24 cellular contexts compared by ENCODE assay signal in the genomic region with DNA sequence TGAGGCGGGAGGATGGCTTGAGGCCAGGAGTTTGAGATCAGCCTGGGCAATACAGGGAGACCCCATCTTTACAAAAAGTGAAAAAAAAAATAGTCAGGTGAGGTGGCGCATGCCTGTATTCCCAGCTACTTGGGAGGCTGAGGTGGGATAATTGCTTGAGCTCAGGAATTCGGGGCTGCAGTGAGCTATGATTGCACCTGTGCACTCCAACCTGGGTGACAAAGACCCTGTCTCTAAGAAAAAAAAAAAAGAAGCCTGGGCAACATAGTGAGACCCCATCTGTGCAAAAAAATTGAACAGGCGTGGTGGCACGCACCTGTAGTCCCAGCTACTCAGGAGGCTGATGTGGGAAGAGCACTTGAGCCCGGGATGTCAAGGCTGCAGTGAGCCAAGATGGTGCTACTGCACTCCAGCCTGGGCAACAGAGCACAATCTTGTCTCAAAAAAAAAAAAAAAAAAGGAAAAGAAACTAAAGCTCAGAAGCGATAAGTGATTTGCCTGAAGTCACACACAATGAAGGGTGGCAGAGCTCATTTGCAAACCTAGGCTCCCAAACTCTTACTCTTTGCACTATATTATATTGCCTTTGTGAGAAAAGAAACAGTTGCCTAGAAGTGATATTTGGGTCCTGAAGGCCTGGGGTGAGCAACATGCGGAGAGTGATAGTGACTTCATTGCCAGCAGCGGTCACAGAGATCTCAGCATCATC. TPM values are rescaled to one million over a fixed set of nuclear protein-coding genes. Genes with fewer than 3 reads are reported as not detected.
DNase-seq lines count a peak whose midpoint lies in the region; ATAC-seq and TF ChIP-seq lines count a peak whose summit lies in the region.
"Had no signal": no experiment of that assay in that cellular context is flagged by ENCODE, and none has a peak within 500 bp of the region (broad histone marks: within the 10 kb centered on the region; RNA-seq: fewer than 3 reads in every experiment).

No MANE protein-coding gene starts in this region.

- H3K4me2 ChIP-seq in BLaER1: peak overlapping the region; percentile 89
- H3K4me2 ChIP-seq in GM23338: 0 out of 2 replicates have a peak overlapping the region, but pooled peaks have one; percentile 97

- H3K27ac Mint-ChIP-seq in GM23338 (no peak overlapping the region), naive B cell (peak overlapping the region in 5 of 6 donors; percentile 67 to 89 (median 80))
- no peak overlapping the region for H3K27ac Mint-ChIP-seq in activated T-helper 1 cell treated with anti-CD3 and anti-CD28 coated beads, Interleukin-12 subunit alpha, Interleukin-12 subunit beta, Interleukin-2, Interleukin-4 antibody, amounts not matched to agents 30 ng/mL and 10 ng/mL and 1 ng/mL, durations not matched to agents 14 hours and 24 hours and 36 hours

- peaks cover 31% of the 10 kb centered on the region for H3K4me1 Mint-ChIP-seq in GM23338
- peaks cover 13% of the 10 kb centered on the region for H3K4me1 Mint-ChIP-seq in activated T-helper 1 cell treated with anti-CD3 and anti-CD28 coated beads, Interleukin-12 subunit alpha, Interleukin-12 subunit beta, Interleukin-2, Interleukin-4 antibody, amounts not matched to agents 30 ng/mL and 10 ng/mL and 1 ng/mL, durations not matched to agents 14 hours and 24 hours and 36 hours (ENCODE audit: low read depth)
- peaks cover 25 to 38% (median 36%) of the 10 kb centered on the region in 3 donors for H3K4me1 Mint-ChIP-seq in naive B cell

- ATAC-seq in GM23338: no peak
- peak; percentile 12 to 13 for ATAC-seq in naive B cell (ENCODE audit: low read depth in 2 of 2)
- ATAC-seq in sciatic nerve: no peak
- ATAC-seq: psoas muscle had no signal

- H2AFZ ChIP-seq in GM23338: no peak overlapping the region

- H3K36me3 ChIP-seq in BLaER1: no peaks in the 10 kb centered on the region
- H3K36me3 ChIP-seq in GM23338 (ENCODE audit: insufficient read depth): no peaks in the 10 kb centered on the region
- H3K36me3 ChIP-seq: breast epithelium had no signal

- H3K4me1 ChIP-seq in BLaER1 (peaks cover 59% of the 10 kb centered on the region), GM23338 (ENCODE audit: insufficient read depth) (peaks cover 10% of the 10 kb centered on the region)

- H3K9me3 Mint-ChIP-seq in GM23338: no peaks in the 10 kb centered on the region
- no peaks in the 10 kb centered on the region for H3K9me3 Mint-ChIP-seq in activated T-helper 1 cell treated with anti-CD3 and anti-CD28 coated beads, Interleukin-12 subunit alpha, Interleukin-12 subunit beta, Interleukin-2, Interleukin-4 antibody, amounts not matched to agents 30 ng/mL and 10 ng/mL and 1 ng/mL, durations not matched to agents 14 hours and 24 hours and 36 hours
- no peaks in the 10 kb centered on the region for H3K9me3 Mint-ChIP-seq in naive B cell

- H3K79me2 ChIP-seq in GM23338 (replicated peaks; ENCODE audit: insufficient read depth): no peaks in the 10 kb centered on the region

- H3K9me2 ChIP-seq in GM23338 (ENCODE audit: insufficient read depth): no peaks in the 10 kb centered on the region

- H3K27me3 Mint-ChIP-seq in GM23338 (ENCODE audit: insufficient read depth, low read depth, poor library complexity) (peaks cover 46% of the 10 kb centered on the region), naive B cell (no peaks in the 10 kb centered on the region)
- no peaks in the 10 kb centered on the region for H3K27me3 Mint-ChIP-seq in activated T-helper 1 cell treated with anti-CD3 and anti-CD28 coated beads, Interleukin-12 subunit alpha, Interleukin-12 subunit beta, Interleukin-2, Interleukin-4 antibody, amounts not matched to agents 30 ng/mL and 10 ng/mL and 1 ng/mL, durations not matched to agents 14 hours and 24 hours and 36 hours (ENCODE audit: insufficient read depth)

- H3K36me3 Mint-ChIP-seq in GM23338 (ENCODE audit: low read depth) (peaks cover 8% of the 10 kb centered on the region; the same call in 2 of the 3 replicates), naive B cell (no peaks in the 10 kb centered on the region)
- peaks cover 3% of the 10 kb centered on the region for H3K36me3 Mint-ChIP-seq in activated T-helper 1 cell treated with anti-CD3 and anti-CD28 coated beads, Interleukin-12 subunit alpha, Interleukin-12 subunit beta, Interleukin-2, Interleukin-4 antibody, amounts not matched to agents 30 ng/mL and 10 ng/mL and 1 ng/mL, durations not matched to agents 14 hours and 24 hours and 36 hours (ENCODE audit: low read depth)

- H3K27ac ChIP-seq in BLaER1 (peak overlapping the region; percentile 65), GM23338 (ENCODE audit: low read depth) (no peak overlapping the region)
- H3K27ac ChIP-seq: psoas muscle, testis had no signal

- H3F3A ChIP-seq in GM23338 (replicated peaks; ENCODE audit: low read depth): peaks cover 21% of the 10 kb centered on the region

- H3K9ac ChIP-seq in BLaER1: no peak overlapping the region

- H4K20me1 ChIP-seq in BLaER1 (no peaks in the 10 kb centered on the region), GM23338 (replicated peaks; ENCODE audit: insufficient read depth) (no peaks in the 10 kb centered on the region)

- H3K9me3 ChIP-seq in BLaER1: no peaks in the 10 kb centered on the region
- H3K9me3 ChIP-seq: breast epithelium, psoas muscle, testis had no signal

- no peak for TF ChIP-seq CTCF in GM23338 (conservative IDR thresholded peaks at IDR 0.05; ENCODE audit: low read depth in 2 of 2)

- H3K4me3 ChIP-seq in BLaER1: no peak overlapping the region
- no peak overlapping the region; the same call in 1 of the 2 replicates for H3K4me3 ChIP-seq in GM23338
- H3K4me3 ChIP-seq: lung, psoas muscle had no signal

- H3K27me3 ChIP-seq in BLaER1: no peaks in the 10 kb centered on the region
- peaks cover 11% of the 10 kb centered on the region; the same call in 1 of the 2 replicates for H3K27me3 ChIP-seq in GM23338 (ENCODE audit: insufficient read depth)
- H3K27me3 ChIP-seq: breast epithelium, testis had no signal

- no peak for DNase-seq in GM23338 (ENCODE audit: low spot score)
- DNase-seq in activated T-helper 1 cell treated with anti-CD3 and anti-CD28 coated beads, Interleukin-12 subunit alpha, Interleukin-12 subunit beta, Interleukin-2, Interleukin-4 antibody, amounts not matched to agents 30 ng/mL and 10 ng/mL and 1 ng/mL, durations not matched to agents 14 hours and 24 hours and 36 hours (ENCODE audit: low spot score): no peak
- no peak for DNase-seq in naive B cell
- DNase-seq in sciatic nerve (ENCODE audit: low spot score): no peak
- DNase-seq in epidermal melanocyte (ENCODE audit: insufficient read length, low spot score): no peak
- no peak for DNase-seq in C1 segment of cervical spinal cord (lab: John Stamatoyannopoulos, UW)
- no peak for DNase-seq in NCI-H1417 (lab: John Stamatoyannopoulos, UW)
- DNase-seq: activated naive CD4-positive, alpha-beta T cell treated with anti-CD3 and anti-CD28 coated beads, Interleukin-2, amount 50 U/mL, for 16 hours; amygdala; head of caudate nucleus; kidney glomerular epithelial cell; NCI-H1048; NCI-H1694 treated with DMSO at 0.1 percent for 48 hours; NCI-H2171; NCI-H524 treated with DMSO at 0.1 percent for 48 hours; nucleus accumbens; psoas muscle; SHP77; stimulated activated naive CD4-positive, alpha-beta T cell treated with Interleukin-2 at 50 U/mL for 16 hours; T-helper 9 cell; testis had no signal

- H3K4me3 Mint-ChIP-seq in GM23338 (no peak overlapping the region; the same call in 1 of the 3 replicates), naive B cell (peak overlapping the region; percentile 2 to 96 (median 92))
- peak overlapping the region; percentile 91 for H3K4me3 Mint-ChIP-seq in activated T-helper 1 cell treated with anti-CD3 and anti-CD28 coated beads, Interleukin-12 subunit alpha, Interleukin-12 subunit beta, Interleukin-2, Interleukin-4 antibody, amounts not matched to agents 30 ng/mL and 10 ng/mL and 1 ng/mL, durations not matched to agents 14 hours and 24 hours and 36 hours

- intact Hi-C loops in activated T-helper 1 cell treated with anti-CD3 and anti-CD28 coated beads, Interleukin-12 subunit alpha, Interleukin-12 subunit beta, Interleukin-2, Interleukin-4 antibody, amounts not matched to agents 30 ng/mL and 10 ng/mL and 1 ng/mL, durations not matched to agents 14 hours and 24 hours and 36 hours (cut with micrococcal nuclease): no loop called here
- intact Hi-C loops in sciatic nerve (cut with DNase I): no loop called here

RNA-seq across cellular contexts. Expression of gene CCDC24, which starts 2.0 kb away (rescaled TPM):
- 8.3 and 9.5 TPM in 2 replicates for total RNA-seq in GM23338 (2014; rRNA removed; shearing (Covaris generic))
- polyA plus RNA-seq in GM23338 (2016; fragmentation: Nextera tagmentation; extraction: Ambion mirVana) (13.4 and 17.2 TPM in 2 replicates), naive B cell (ENCODE audit: low read depth in 6 of 6) (1 to 10 TPM in 5 of 6 donors, under 1 TPM in 1; 0.89 to 4.0 (median 2.0) TPM)
- 2.7 TPM in 2 replicates for total RNA-seq in activated T-helper 1 cell treated with anti-CD3 and anti-CD28 coated beads, Interleukin-12 subunit alpha, Interleukin-12 subunit beta, Interleukin-2, Interleukin-4 antibody, amounts not matched to agents 30 ng/mL and 10 ng/mL and 1 ng/mL, durations not matched to agents 14 hours and 24 hours and 36 hours
- total RNA-seq in sciatic nerve: 5.4 TPM

RNA-seq across cellular contexts. Expression of gene B4GALT2, which starts 14.3 kb away (rescaled TPM):
- total RNA-seq in GM23338 (2014; rRNA removed; shearing (Covaris generic)): 52.7 and 63.1 TPM in 2 replicates
- polyA plus RNA-seq in GM23338 (2016; fragmentation: Nextera tagmentation; extraction: Ambion mirVana) (22.4 and 22.8 TPM in 2 replicates), naive B cell (ENCODE audit: low read depth in 6 of 6) (1 to 10 TPM in 1 of 6 donors, under 1 TPM in 4, not detected in 1; 0.16 to 1.6 (median 0.37) TPM)
- total RNA-seq in activated T-helper 1 cell treated with anti-CD3 and anti-CD28 coated beads, Interleukin-12 subunit alpha, Interleukin-12 subunit beta, Interleukin-2, Interleukin-4 antibody, amounts not matched to agents 30 ng/mL and 10 ng/mL and 1 ng/mL, durations not matched to agents 14 hours and 24 hours and 36 hours: 51.2 and 51.3 TPM in 2 replicates
- total RNA-seq in sciatic nerve: 26.5 TPM

RNA-seq across cellular contexts. Expression of gene ATP6V0B, which starts 18.6 kb away (rescaled TPM):
- 112 and 116 TPM in 2 replicates for total RNA-seq in GM23338 (2014; rRNA removed; shearing (Covaris generic))
- 142 and 149 TPM in 2 replicates for polyA plus RNA-seq in GM23338 (2016; fragmentation: Nextera tagmentation; extraction: Ambion mirVana)
- total RNA-seq in activated T-helper 1 cell treated with anti-CD3 and anti-CD28 coated beads, Interleukin-12 subunit alpha, Interleukin-12 subunit beta, Interleukin-2, Interleukin-4 antibody, amounts not matched to agents 30 ng/mL and 10 ng/mL and 1 ng/mL, durations not matched to agents 14 hours and 24 hours and 36 hours: 187 and 195 TPM in 2 replicates
- 100 to 1,000 TPM; 264 to 432 (median 286) TPM for polyA plus RNA-seq in naive B cell (ENCODE audit: low read depth in 6 of 6)
- total RNA-seq in sciatic nerve: 79.4 TPM

RNA-seq across cellular contexts. Expression of gene DPH2, which starts 23.6 kb away (rescaled TPM):
- total RNA-seq in GM23338 (2014; rRNA removed; shearing (Covaris generic)): 68.2 and 90.3 TPM in 2 replicates
- 32.1 and 35.6 TPM in 2 replicates for polyA plus RNA-seq in GM23338 (2016; fragmentation: Nextera tagmentation; extraction: Ambion mirVana)
- 73.8 and 74.8 TPM in 2 replicates for total RNA-seq in activated T-helper 1 cell treated with anti-CD3 and anti-CD28 coated beads, Interleukin-12 subunit alpha, Interleukin-12 subunit beta, Interleukin-2, Interleukin-4 antibody, amounts not matched to agents 30 ng/mL and 10 ng/mL and 1 ng/mL, durations not matched to agents 14 hours and 24 hours and 36 hours
- polyA plus RNA-seq in naive B cell (ENCODE audit: low read depth in 6 of 6): 10 to 100 TPM; 23.4 to 58.5 (median 30.9) TPM
- 12.0 TPM for total RNA-seq in sciatic nerve

RNA-seq across cellular contexts. Expression of gene SLC6A9, which starts 37.9 kb away (rescaled TPM):
- 14.6 and 20.0 TPM in 2 replicates for total RNA-seq in GM23338 (2014; rRNA removed; shearing (Covaris generic))
- polyA plus RNA-seq in GM23338 (2016; fragmentation: Nextera tagmentation; extraction: Ambion mirVana) (12.2 and 14.4 TPM in 2 replicates), naive B cell (ENCODE audit: low read depth in 6 of 6) (not detected)
- 7.0 and 7.4 TPM in 2 replicates for total RNA-seq in activated T-helper 1 cell treated with anti-CD3 and anti-CD28 coated beads, Interleukin-12 subunit alpha, Interleukin-12 subunit beta, Interleukin-2, Interleukin-4 antibody, amounts not matched to agents 30 ng/mL and 10 ng/mL and 1 ng/mL, durations not matched to agents 14 hours and 24 hours and 36 hours
- 6.5 TPM for total RNA-seq in sciatic nerve

Comparison
In these comparisons a context has a peak if more than half of its experiments do, and no peak if none do; other contexts are left out.
1. ATAC-seq: peak in naive B cell (2 of 2); none in GM23338 (single experiment) and sciatic nerve (single experiment).
2. H3K27ac Mint-ChIP-seq: peak in naive B cell (5 of 6); none in GM23338 (single experiment) and activated T-helper 1 cell treated with anti-CD3 and anti-CD28 coated beads, Interleukin-12 subunit alpha, Interleukin-12 subunit beta, Interleukin-2, Interleukin-4 antibody, amounts not matched to agents 30 ng/mL and 10 ng/mL and 1 ng/mL, durations not matched to agents 14 hours and 24 hours and 36 hours (single experiment).